ENCODE assay signal across 8 cellular contexts in the genomic region with DNA sequence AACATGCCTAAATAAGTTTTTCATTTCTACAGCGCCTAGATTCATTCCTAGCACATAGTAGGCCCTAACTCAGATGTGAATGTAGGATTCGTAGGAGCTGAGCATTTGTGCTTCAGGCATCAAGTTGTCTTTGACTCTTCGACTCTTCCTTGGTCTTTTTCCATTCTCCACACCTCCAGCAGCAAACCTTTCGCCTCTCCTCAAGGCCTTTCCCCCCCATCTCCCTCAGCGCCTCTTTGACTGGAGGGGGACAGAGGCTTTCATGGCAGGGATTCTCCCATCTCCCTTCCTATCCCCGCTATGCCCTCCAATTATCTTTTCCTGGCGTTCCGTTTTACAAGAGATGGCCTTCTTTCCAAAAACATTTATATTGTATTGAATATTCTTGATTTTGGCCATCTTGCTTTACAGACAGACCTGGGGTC. TPM values are rescaled to one million over a fixed set of nuclear protein-coding genes. Genes with fewer than 3 reads are reported as not detected.
A peak's percentile ranks its signal among the peaks of the same experiment; 100 is the strongest.
DNase-seq lines count a peak whose midpoint lies in the region; ATAC-seq and TF ChIP-seq lines count a peak whose summit lies in the region.

No MANE protein-coding gene starts in this region.

- no peaks in the 10 kb centered on the region for H3K9me3 ChIP-seq in CD4-positive, alpha-beta T cell (ENCODE audit: control insufficient read depth, low read length)

- POLR2A ChIA-PET in CD4-positive, alpha-beta T cell (lab: Charles Lee), result interaction anchor here (2.1 kb wide), 1 partner anchor 750 kb away, joined by 16 read pairs; the partner anchor contains the start of gene PNRC1

- peak overlapping the region; percentile 78 for H3K4me3 ChIP-seq in choroid plexus epithelial cell (ENCODE audit: low read depth, low read length)

- peaks cover 44% of the 10 kb centered on the region for H3K36me3 Mint-ChIP-seq in CD4-positive, alpha-beta T cell (ENCODE audit: low read depth)
- H3K36me3 Mint-ChIP-seq in nephron progenitor cell (ENCODE audit: low read depth), result peaks cover 31% of the 10 kb centered on the region

- H3K4me3 Mint-ChIP-seq in CD4-positive, alpha-beta T cell, result peak overlapping the region; percentile 94
- peak overlapping the region; percentile 97 for H3K4me3 Mint-ChIP-seq in nephron progenitor cell

- no peaks in the 10 kb centered on the region for H3K27me3 ChIP-seq in CD4-positive, alpha-beta T cell (ENCODE audit: control insufficient read depth, insufficient read depth, low read length)

- no peaks in the 10 kb centered on the region for H3K9me3 Mint-ChIP-seq in CD4-positive, alpha-beta T cell
- no peaks in the 10 kb centered on the region for H3K9me3 Mint-ChIP-seq in nephron progenitor cell

- CTCF ChIA-PET in CD4-positive, alpha-beta T cell (lab: Charles Lee), result no interaction called here

- H3K27me3 Mint-ChIP-seq in CD4-positive, alpha-beta T cell, result no peaks in the 10 kb centered on the region
- H3K27me3 Mint-ChIP-seq in nephron progenitor cell (ENCODE audit: low read depth, poor library complexity), result peaks cover 3% of the 10 kb centered on the region

- peak overlapping the region; percentile 66 for H3K27ac ChIP-seq in CD4-positive, alpha-beta T cell (ENCODE audit: low read depth, low read length)

- peaks cover 41% of the 10 kb centered on the region for H3K4me1 Mint-ChIP-seq in CD4-positive, alpha-beta T cell (ENCODE audit: low read depth)
- peaks cover 23% of the 10 kb centered on the region for H3K4me1 Mint-ChIP-seq in nephron progenitor cell

- no peak for DNase-seq in CD4-positive, alpha-beta T cell
- DNase-seq in M059J (ENCODE audit: low read depth) (peak; percentile 3), choroid plexus epithelial cell (ENCODE audit: low read depth) (no peak), nephron progenitor cell (no peak), 8988T (no peak), NCI-H2081 (lab: John Stamatoyannopoulos, UW) (no peak)

- H3K27ac Mint-ChIP-seq in CD4-positive, alpha-beta T cell, result peak overlapping the region; percentile 91
- peak overlapping the region; percentile 73 for H3K27ac Mint-ChIP-seq in nephron progenitor cell

- no peak for ATAC-seq in CD4-positive, alpha-beta T cell (ENCODE audit: poor library complexity)
- ATAC-seq in GM19463 (IDR thresholded peaks at IDR 0.05; ENCODE audit: unreplicated experiment), result no peak
- no peak for ATAC-seq in GM21360 (IDR thresholded peaks at IDR 0.05; ENCODE audit: unreplicated experiment)

- TF ChIP-seq CTCF in CD4-positive, alpha-beta T cell (IDR thresholded peaks at IDR 0.05), result no peak
- TF ChIP-seq CTCF in choroid plexus epithelial cell (conservative IDR thresholded peaks at IDR 0.05; ENCODE audit: low read depth, low read length), result no peak
- TF ChIP-seq CTCF in nephron progenitor cell (IDR thresholded peaks at IDR 0.05), result no peak

- intact Hi-C loops in CD4-positive, alpha-beta T cell (cut with DNase I, micrococcal nuclease), result no loop called here

RNA-seq across cellular contexts. Expression of gene CASP8AP2, which starts 0.7 kb away (rescaled TPM):
- 10 to 100 TPM; 17.3 to 20.0 TPM for total RNA-seq in CD4-positive, alpha-beta T cell
- 9.3 and 11.4 TPM in 2 replicates for total RNA-seq in M059J (2014; rRNA removed; shearing (Covaris generic))

RNA-seq across cellular contexts. Expression of gene MDN1, which starts 10.8 kb away (rescaled TPM):
- total RNA-seq in CD4-positive, alpha-beta T cell, result 10 to 100 TPM; 40.3 to 40.4 TPM
- total RNA-seq in M059J (2014; rRNA removed; shearing (Covaris generic)), result 3.5 and 8.7 TPM in 2 replicates
